9 cellular contexts compared by ENCODE assay signal in genomic region chr2:64975232-64975791, GRCh38. TPM values are rescaled to one million over a fixed set of nuclear protein-coding genes. Genes with fewer than 3 reads are reported as not detected.
DNase-seq lines count a peak whose midpoint lies in the region; ATAC-seq and TF ChIP-seq lines count a peak whose summit lies in the region.
"Had no signal": no experiment of that assay in that cellular context is flagged by ENCODE, and none has a peak within 500 bp of the region (broad histone marks: within the 10 kb centered on the region; RNA-seq: fewer than 3 reads in every experiment).

No MANE protein-coding gene starts in this region.

- TF ChIP-seq CTCF in PC-3 (conservative IDR thresholded peaks at IDR 0.05; ENCODE audit: low read depth, low read length) = no peak

- H3K27me3 ChIP-seq in PC-3 (ENCODE audit: low read length) = no peaks in the 10 kb centered on the region

- peak; percentile 62 for DNase-seq in Ammon's horn (ENCODE audit: low spot score)
- peak; percentile 89 for DNase-seq in PC-3
- no peak for DNase-seq in epithelial cell of prostate (ENCODE audit: low read depth, low spot score)
- peak; percentile 57 for DNase-seq in medulla oblongata (ENCODE audit: extremely low spot score)
- no peak for DNase-seq in activated CD8-positive, alpha-beta memory T cell treated with anti-CD3 and anti-CD28 coated beads, Interleukin-2, amount 50 U/mL, for 48 hours

- peak overlapping the region; percentile 48 for H3K4me2 ChIP-seq in PC-3 (ENCODE audit: low read length)

- H3K36me3 ChIP-seq in PC-3 (ENCODE audit: low read depth, low read length) = no peaks in the 10 kb centered on the region

- no peak overlapping the region for H2AFZ ChIP-seq in PC-3 (ENCODE audit: low read length)

- no peaks in the 10 kb centered on the region for H3K79me2 ChIP-seq in PC-3 (ENCODE audit: low read length)

- H4K20me1 ChIP-seq in PC-3 (ENCODE audit: low read length) = no peaks in the 10 kb centered on the region

- ATAC-seq in PC-3 (peak; percentile 94), HG02759 (IDR thresholded peaks at IDR 0.05; ENCODE audit: unreplicated experiment) (no peak), HG03025 (IDR thresholded peaks at IDR 0.05; ENCODE audit: low FRiP score, unreplicated experiment) (no peak), GM18502 (IDR thresholded peaks at IDR 0.05; ENCODE audit: poor library complexity, unreplicated experiment) (no peak)

- H3K9me2 ChIP-seq in PC-3 (replicated peaks; ENCODE audit: low read length) = no peaks in the 10 kb centered on the region

- POLR2A ChIA-PET in PC-3 (lab: Charles Lee; ENCODE audit: unreplicated experiment) = interaction anchor here (0.7 kb wide), 1 partner anchor 238 kb away, joined by 3 read pairs; no protein-coding TSS in a partner anchor

- H3K9ac ChIP-seq in PC-3 (ENCODE audit: low read length) = no peak overlapping the region

- H3K4me3 ChIP-seq in PC-3 (ENCODE audit: low read length) = no peak overlapping the region
- H3K4me3 ChIP-seq: skin epidermis had no signal

- intact Hi-C loops in PC-3 (cut with micrococcal nuclease) = no loop called here

- no peaks in the 10 kb centered on the region for H3F3A ChIP-seq in PC-3 (ENCODE audit: low read length, unreplicated experiment)

- no peaks in the 10 kb centered on the region for H3K9me3 ChIP-seq in PC-3 (ENCODE audit: low read length)

- H3K27ac ChIP-seq in PC-3 (ENCODE audit: low read length) (no peak overlapping the region), epithelial cell of prostate (peak overlapping the region; percentile 23)
- H3K27ac ChIP-seq: skin epidermis had no signal

- CTCF ChIA-PET in PC-3 (lab: Charles Lee) = no interaction called here

- no TSS peak for BruUV-seq in PC-3 (replicated peaks; lab: Mats Ljungman, UMichigan)

- H3K4me1 ChIP-seq in PC-3 (ENCODE audit: insufficient read depth, low read length) = peaks cover 24% of the 10 kb centered on the region

RNA-seq across cellular contexts. Expression of gene SLC1A4, which starts 13.9 kb away (rescaled TPM):
- 8.2 and 9.1 TPM in 2 replicates for total RNA-seq in PC-3 (2014; rRNA removed)

Comparison
In these comparisons a context has a peak if more than half of its experiments do, and no peak if none do; other contexts are left out.
1. DNase-seq: peak in Ammon's horn (single experiment), PC-3 (single experiment) and medulla oblongata (single experiment); none in epithelial cell of prostate (single experiment) and activated CD8-positive, alpha-beta memory T cell treated with anti-CD3 and anti-CD28 coated beads, Interleukin-2, amount 50 U/mL, for 48 hours (single experiment).